ENCODE assay signal across 8 cellular contexts in the genomic region with DNA sequence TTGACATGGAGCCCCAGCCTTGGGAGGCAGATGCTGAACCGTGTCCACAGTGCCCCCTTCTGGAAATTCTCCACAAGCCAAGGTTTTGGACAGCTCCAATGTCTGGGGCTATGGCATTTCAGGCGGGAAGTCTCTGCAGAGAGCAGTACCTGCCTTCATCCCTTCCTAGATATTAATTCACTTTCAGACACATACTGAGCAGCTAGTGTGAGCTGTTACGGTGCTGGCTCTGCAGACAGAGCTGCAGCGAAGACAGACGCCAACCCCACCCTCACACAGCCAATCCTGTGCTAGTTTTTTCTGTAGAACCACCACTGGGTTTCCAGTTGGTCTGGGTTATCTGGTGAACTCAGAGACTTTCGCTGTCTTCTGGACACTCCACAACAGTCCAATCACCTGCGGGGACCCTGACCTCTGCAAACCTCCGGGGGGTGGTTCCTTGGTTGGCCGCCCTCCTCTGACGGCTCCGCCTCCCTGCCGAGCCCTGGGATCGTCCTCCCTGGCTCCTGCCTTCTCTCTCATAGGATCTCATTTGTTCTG. TPM values are rescaled to one million over a fixed set of nuclear protein-coding genes. Genes with fewer than 3 reads are reported as not detected.
DNase-seq lines count a peak whose midpoint lies in the region; ATAC-seq and TF ChIP-seq lines count a peak whose summit lies in the region.

No MANE protein-coding gene starts in this region.

- ATAC-seq in left lobe of liver, result peak; percentile 94

- H3K9me3 ChIP-seq in colonic mucosa, result no peaks in the 10 kb centered on the region

- H3K27ac ChIP-seq in 22Rv1, result peak overlapping the region; percentile 89
- no peak overlapping the region for H3K27ac ChIP-seq in colonic mucosa

- no peaks in the 10 kb centered on the region for H3K36me3 ChIP-seq in colonic mucosa

- H3K27me3 ChIP-seq in colonic mucosa, result no peaks in the 10 kb centered on the region

- H3K9ac ChIP-seq in colonic mucosa (ENCODE audit: low read depth in 2 of 2, low read length in 2 of 2), result peak overlapping the region in 1 of 2 donors; percentile 26

- peak; percentile 90 for TF ChIP-seq CTCF in 22Rv1 (IDR thresholded peaks at IDR 0.05)
- peak; percentile 71 for TF ChIP-seq CTCF in GM12875 (IDR thresholded peaks at IDR 0.05; ENCODE audit: borderline replicate concordance, insufficient read depth, low read depth, low read length)
- TF ChIP-seq CTCF in colonic mucosa (IDR thresholded peaks at IDR 0.05), result peak; percentile 65

- peak; percentile 45 for DNase-seq in NCI-H345 treated with DMSO at 0.1 percent for 48 hours (lab: John Stamatoyannopoulos, UW; ENCODE audit: unreplicated experiment)
- DNase-seq in activated CD4-positive, alpha-beta T cell treated with anti-CD3 and anti-CD28 coated beads for 24 hours (ENCODE audit: low read depth in 2 of 2), result peak; percentile 43 to 61
- peak; percentile 88 for DNase-seq in colonic mucosa
- peak; percentile 84 for DNase-seq in left lobe of liver (ENCODE audit: low spot score)
- DNase-seq in stimulated activated CD4-positive, alpha-beta T cell treated with anti-CD3 and anti-CD28 coated beads, TNF-alpha, amount 100 ng/mL, for 4 hours (ENCODE audit: low read depth in 3 of 3), result peak; percentile 34 to 59 (median 41)
- DNase-seq in NCI-H128 (lab: John Stamatoyannopoulos, UW; ENCODE audit: unreplicated experiment), result no peak

- no peaks in the 10 kb centered on the region for H3K4me1 ChIP-seq in colonic mucosa

- intact Hi-C loops in colonic mucosa (cut with DNase I), result no loop called here

- H3K4me3 ChIP-seq in GM12875 (ENCODE audit: low read depth, low read length) (no peak overlapping the region), colonic mucosa (no peak overlapping the region)

RNA-seq across cellular contexts. Expression of gene LMF2, which starts 9.1 kb away (rescaled TPM):
- total RNA-seq in colonic mucosa, result 10 to 100 TPM; 51.1 to 60.0 TPM
- 50.2 TPM for total RNA-seq in left lobe of liver

RNA-seq across cellular contexts. Expression of gene NCAPH2, which starts 9.6 kb away (rescaled TPM):
- total RNA-seq in colonic mucosa, result 10 to 100 TPM; 27.4 to 71.5 TPM
- total RNA-seq in left lobe of liver, result 18.8 TPM

RNA-seq across cellular contexts. Expression of gene MIOX, which starts 11.7 kb away (rescaled TPM):
- total RNA-seq in colonic mucosa (not detected), left lobe of liver (not detected)

RNA-seq across cellular contexts. Expression of gene ADM2, which starts 17.0 kb away (rescaled TPM):
- total RNA-seq in colonic mucosa (1 to 10 TPM; 4.4 to 5.1 TPM), left lobe of liver (1.3 TPM)

RNA-seq across cellular contexts. Expression of gene SBF1, which starts 23.6 kb away (rescaled TPM):
- 100 to 1,000 TPM in 1 of 2 donors, 10 to 100 TPM in 1; 68.3 to 101 TPM for total RNA-seq in colonic mucosa
- total RNA-seq in left lobe of liver, result 31.2 TPM
